Comparison of ENCODE assay signal across 17 cellular contexts in the genomic region with DNA sequence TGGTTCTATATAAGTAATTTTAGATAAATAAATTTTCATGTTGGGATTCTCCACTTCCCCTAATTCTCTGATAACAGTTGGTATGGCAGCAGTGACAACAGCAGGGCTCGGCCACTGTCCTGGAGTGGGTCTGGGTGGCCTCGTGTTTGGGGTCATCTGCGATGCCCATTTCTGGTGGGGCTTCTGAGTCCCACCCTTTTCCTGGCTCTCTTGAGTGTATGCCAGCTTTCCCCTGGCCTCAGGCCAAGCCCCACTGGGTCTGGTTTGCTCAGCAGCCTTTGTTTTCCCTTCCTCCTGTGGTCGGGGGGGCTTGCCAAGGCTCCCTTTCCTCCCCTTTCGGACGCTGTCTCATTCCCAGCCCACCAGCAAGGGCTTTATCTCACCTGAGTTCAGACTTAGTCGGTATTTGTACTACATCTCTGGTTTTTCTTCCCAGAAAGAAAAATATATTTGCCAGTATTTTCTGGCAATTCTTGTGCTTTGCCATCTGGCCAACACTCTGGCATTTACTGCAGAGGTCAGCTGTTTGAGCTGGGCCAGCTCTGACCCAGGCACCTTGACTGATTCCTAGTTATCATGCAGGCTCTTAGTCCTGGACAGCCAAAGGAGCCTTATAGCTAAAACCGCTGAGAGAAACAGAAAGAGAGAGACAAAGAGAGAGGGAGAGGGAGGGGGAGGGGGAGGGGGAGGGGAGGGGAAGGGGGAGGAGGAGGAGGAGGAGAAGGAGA. TPM values are rescaled to one million over a fixed set of nuclear protein-coding genes. Genes with fewer than 3 reads are reported as not detected.
"Had no signal": no experiment of that assay in that cellular context is flagged by ENCODE, and none has a peak within 500 bp of the region (broad histone marks: within the 10 kb centered on the region; RNA-seq: fewer than 3 reads in every experiment).

No MANE protein-coding gene starts in this region.

- DNase-seq: activated CD4-positive, CD25-positive, alpha-beta regulatory T cell; activated effector memory CD4-positive, alpha-beta T cell treated with anti-CD3 and anti-CD28 coated beads, Interleukin-2, amount 50 U/mL, for 16 hours; activated naive CD8-positive, alpha-beta T cell treated with anti-CD3 and anti-CD28 coated beads for 36 hours; activated T-cell treated with anti-CD3 and anti-CD28 coated beads, Interleukin-2, amount 50 U/mL, for 24 hours; brain microvascular endothelial cell; esophagus squamous epithelium; foreskin fibroblast; head of caudate nucleus; left lung; midbrain; retina; stomach; T-helper 2 cell had no signal

- H2AFZ ChIP-seq: parathyroid adenoma had no signal

- H3K9me3 ChIP-seq: esophagus squamous epithelium, left lung, stomach, thoracic aorta, vagina had no signal

- H3K27me3 Mint-ChIP-seq: activated T-cell treated with anti-CD3 and anti-CD28 coated beads, Interleukin-2, amount 50 U/mL, for 24 hours had no signal

- H3K36me3 ChIP-seq: brain microvascular endothelial cell, thoracic aorta had no signal

- H3K27ac ChIP-seq: brain microvascular endothelial cell, esophagus squamous epithelium, parathyroid adenoma, vagina had no signal

- H3K4me1 Mint-ChIP-seq: activated naive CD8-positive, alpha-beta T cell treated with anti-CD3 and anti-CD28 coated beads for 36 hours had no signal

- H3K4me1 ChIP-seq: left lung, parathyroid adenoma, vagina had no signal

- H3K36me3 Mint-ChIP-seq: activated naive CD8-positive, alpha-beta T cell treated with anti-CD3 and anti-CD28 coated beads for 36 hours had no signal

- ATAC-seq: left lung had no signal

- H3K4me3 ChIP-seq: esophagus squamous epithelium, left lung, skin epidermis, stomach, thoracic aorta, vagina had no signal

- H3K79me2 ChIP-seq: parathyroid adenoma had no signal

- H3K9me3 Mint-ChIP-seq: activated naive CD8-positive, alpha-beta T cell treated with anti-CD3 and anti-CD28 coated beads for 36 hours; activated T-cell treated with anti-CD3 and anti-CD28 coated beads, Interleukin-2, amount 50 U/mL, for 24 hours had no signal

- H3K27me3 ChIP-seq: brain microvascular endothelial cell, esophagus squamous epithelium, left lung, stomach, vagina had no signal

- H3K9ac ChIP-seq: parathyroid adenoma had no signal

- H3K4me3 Mint-ChIP-seq: activated naive CD8-positive, alpha-beta T cell treated with anti-CD3 and anti-CD28 coated beads for 36 hours; activated T-cell treated with anti-CD3 and anti-CD28 coated beads, Interleukin-2, amount 50 U/mL, for 24 hours had no signal

RNA-seq across cellular contexts. Expression of gene MYZAP, which starts 35.2 kb away (rescaled TPM):
- total RNA-seq: activated naive CD8-positive, alpha-beta T cell treated with anti-CD3 and anti-CD28 coated beads for 36 hours had no signal
